ENCODE assay signal across 16 cellular contexts in genomic region chr9:76845254-76845653, GRCh38.
DNase-seq lines count a peak whose midpoint lies in the region; ATAC-seq and TF ChIP-seq lines count a peak whose summit lies in the region.
"Had no signal": no experiment of that assay in that cellular context is flagged by ENCODE, and none has a peak within 500 bp of the region (broad histone marks: within the 10 kb centered on the region; RNA-seq: fewer than 3 reads in every experiment).

No MANE protein-coding gene starts in this region.

- H3K4me1 ChIP-seq in ascending aorta (peaks cover 0 to 5% of the 10 kb centered on the region in 2 donors), gastroesophageal sphincter (peaks cover 0 to 37% (median 6%) of the 10 kb centered on the region in 3 donors), rectal smooth muscle tissue (ENCODE audit: control insufficient read depth, insufficient read depth, low read length) (peaks cover 16% of the 10 kb centered on the region), transverse colon (peaks cover 0 to 5% (median 0%) of the 10 kb centered on the region in 4 donors)
- H3K4me1 ChIP-seq: A549, Caco-2 had no signal

- 17 to 22% methylated on average over 1 to 4 of the region's 4 CpGs for WGBS in gastroesophageal sphincter (ENCODE audit: low coverage in 1 of 2), 2 donors
- WGBS in transverse colon (ENCODE audit: low coverage in 1 of 2), 2 donors = 67 to 80% methylated on average over 3 to 4 of the region's 4 CpGs

- H3K27ac ChIP-seq in ascending aorta (peak overlapping the region; percentile 7 to 70), gastroesophageal sphincter (peak overlapping the region; percentile 67 to 88 (median 84)), rectal smooth muscle tissue (ENCODE audit: low read depth, low read length) (peak overlapping the region; percentile 83), transverse colon (peak overlapping the region; percentile 42 to 70 (median 68))
- H3K27ac ChIP-seq: 22Rv1, A549, C4-2B, HL-60 had no signal

- ATAC-seq in gastroesophageal sphincter = no peak
- ATAC-seq in activated naive CD8-positive, alpha-beta T cell treated with anti-CD3 and anti-CD28 coated beads, Interleukin-2, amount 50 U/mL, for 24 hours = no peak
- ATAC-seq: A549, GM23338 had no signal

- H3K9me3 Mint-ChIP-seq in activated naive CD8-positive, alpha-beta T cell treated with anti-CD3 and anti-CD28 coated beads, Interleukin-2, amount 50 U/mL, for 24 hours = no peaks in the 10 kb centered on the region
- H3K9me3 Mint-ChIP-seq: CD4-positive, alpha-beta T cell; GM23338 had no signal

- in situ Hi-C loops in transverse colon (cut with MboI; ENCODE audit: low pct_ligation_motif_present in 1 of 4, low pct_unique_long_range_greater_than_20kb in 1 of 4, low sequenced_read_pairs in 3 of 4) = no loop called here

- H3K4me1 Mint-ChIP-seq in activated naive CD8-positive, alpha-beta T cell treated with anti-CD3 and anti-CD28 coated beads, Interleukin-2, amount 50 U/mL, for 24 hours = no peaks in the 10 kb centered on the region
- H3K4me1 Mint-ChIP-seq: GM23338 had no signal

- H3K27ac Mint-ChIP-seq in activated naive CD8-positive, alpha-beta T cell treated with anti-CD3 and anti-CD28 coated beads, Interleukin-2, amount 50 U/mL, for 24 hours = no peak overlapping the region
- H3K27ac Mint-ChIP-seq: CD4-positive, alpha-beta T cell; GM23338 had no signal

- H3K27me3 ChIP-seq in ascending aorta (no peaks in the 10 kb centered on the region), gastroesophageal sphincter (no peaks in the 10 kb centered on the region), rectal smooth muscle tissue (ENCODE audit: control insufficient read depth, insufficient read depth, low read length) (peaks cover 2% of the 10 kb centered on the region), transverse colon (peaks cover 3% of the 10 kb centered on the region)

- intact Hi-C loops in ascending aorta (cut with DNase I) = no loop called here
- intact Hi-C loops in transverse colon (cut with DNase I; ENCODE audit: low total_unique reads) = no loop called here

- peaks cover 5% of the 10 kb centered on the region for H3K27me3 Mint-ChIP-seq in activated naive CD8-positive, alpha-beta T cell treated with anti-CD3 and anti-CD28 coated beads, Interleukin-2, amount 50 U/mL, for 24 hours

- H3K9me3 ChIP-seq in ascending aorta = no peaks in the 10 kb centered on the region
- no peaks in the 10 kb centered on the region for H3K9me3 ChIP-seq in gastroesophageal sphincter
- no peaks in the 10 kb centered on the region for H3K9me3 ChIP-seq in transverse colon
- H3K9me3 ChIP-seq: A549, Caco-2 had no signal

- TF ChIP-seq CTCF in ascending aorta (IDR thresholded peaks at IDR 0.05) = no peak
- no peak for TF ChIP-seq CTCF in gastroesophageal sphincter (IDR thresholded peaks at IDR 0.05)
- TF ChIP-seq CTCF in transverse colon (IDR thresholded peaks at IDR 0.05) = no peak

- no peak overlapping the region for H3K4me3 Mint-ChIP-seq in activated naive CD8-positive, alpha-beta T cell treated with anti-CD3 and anti-CD28 coated beads, Interleukin-2, amount 50 U/mL, for 24 hours
- H3K4me3 Mint-ChIP-seq: CD4-positive, alpha-beta T cell; GM23338 had no signal

- H3K9ac ChIP-seq in rectal smooth muscle tissue (ENCODE audit: low read length) = no peak overlapping the region

- no peak overlapping the region for H3K4me3 ChIP-seq in ascending aorta
- H3K4me3 ChIP-seq in gastroesophageal sphincter = no peak overlapping the region
- no peak overlapping the region for H3K4me3 ChIP-seq in rectal smooth muscle tissue (ENCODE audit: low read length)
- no peak overlapping the region for H3K4me3 ChIP-seq in transverse colon
- H3K4me3 ChIP-seq: A549, GM23338 had no signal

- H3K36me3 ChIP-seq in ascending aorta (peaks cover 38 to 47% of the 10 kb centered on the region in 2 donors), gastroesophageal sphincter (peaks cover 0 to 38% of the 10 kb centered on the region in 2 donors), rectal smooth muscle tissue (ENCODE audit: control insufficient read depth, insufficient read depth, low read length) (no peaks in the 10 kb centered on the region), transverse colon (no peaks in the 10 kb centered on the region)

- H3K36me3 Mint-ChIP-seq in activated naive CD8-positive, alpha-beta T cell treated with anti-CD3 and anti-CD28 coated beads, Interleukin-2, amount 50 U/mL, for 24 hours (ENCODE audit: low read depth) = no peaks in the 10 kb centered on the region

- no peak for TF ChIP-seq EP300 in gastroesophageal sphincter (IDR thresholded peaks at IDR 0.05)
- peak; percentile 57 for TF ChIP-seq EP300 in transverse colon (IDR thresholded peaks at IDR 0.05; ENCODE audit: low read depth)

- TF ChIP-seq POLR2A in gastroesophageal sphincter (IDR thresholded peaks at IDR 0.05) = no peak
- TF ChIP-seq POLR2A in transverse colon (IDR thresholded peaks at IDR 0.05) = no peak

- no peak for DNase-seq in ascending aorta (ENCODE audit: low spot score in 2 of 2)
- DNase-seq in transverse colon = no peak
- no peak for DNase-seq in NCI-H510A (lab: John Stamatoyannopoulos, UW)
- no peak for DNase-seq in activated naive CD8-positive, alpha-beta T cell treated with anti-CD3 and anti-CD28 coated beads, Interleukin-2, amount 50 U/mL, for 24 hours
- DNase-seq in activated T-cell treated with anti-CD3 and anti-CD28 coated beads, Interleukin-2, amount 50 U/mL, for 48 hours = no peak
- DNase-seq: AML-193; Caco-2; CD4-positive, alpha-beta T cell; HCEC 1CT had no signal
